Comparison of ENCODE assay signal across 40 cellular contexts in genomic region chr20:49459684-49460083, GRCh38. TPM values are rescaled to one million over a fixed set of nuclear protein-coding genes. Genes with fewer than 3 reads are reported as not detected.
"Had no signal": no experiment of that assay in that cellular context is flagged by ENCODE, and none has a peak within 500 bp of the region (broad histone marks: within the 10 kb centered on the region; RNA-seq: fewer than 3 reads in every experiment).

No MANE protein-coding gene starts in this region.

- H3K27me3 ChIP-seq: adrenal gland, ascending aorta, body of pancreas, breast epithelium, cardiac muscle cell had no signal

- FAIRE-seq: astrocyte, bronchial epithelial cell had no signal

- H3K27ac Mint-ChIP-seq: activated naive CD4-positive, alpha-beta T cell treated with anti-CD3 and anti-CD28 coated beads for 36 hours; activated naive CD4-positive, alpha-beta T cell treated with anti-CD3 and anti-CD28 coated beads, Interleukin-2, amount 10 ng/mL, durations not matched to agents 7 days and 5 days; activated naive CD4-positive, alpha-beta T cell treated with anti-CD3 and anti-CD28 coated beads, Interleukin-2, amount 50 U/mL, for 24 hours; activated naive CD8-positive, alpha-beta T cell; activated naive CD8-positive, alpha-beta T cell treated with anti-CD3 and anti-CD28 coated beads for 36 hours; activated naive CD8-positive, alpha-beta T cell treated with anti-CD3 and anti-CD28 coated beads, Interleukin-2, amount 10 ng/mL, durations not matched to agents 7 days and 5 days; activated naive CD8-positive, alpha-beta T cell treated with anti-CD3 and anti-CD28 coated beads, Interleukin-2, amount 50 U/mL, for 24 hours; activated T-cell treated with anti-CD3 and anti-CD28 coated beads, Interleukin-2, amount 50 U/mL, for 24 hours; activated T-cell treated with anti-CD3 and anti-CD28 coated beads, Interleukin-2, amount 50 U/mL, for 72 hours; activated T-helper 1 cell treated with anti-CD3 and anti-CD28 coated beads, Interleukin-12 subunit alpha, Interleukin-12 subunit beta, Interleukin-2, Interleukin-4 antibody, amounts not matched to agents 30 ng/mL and 10 ng/mL and 1 ng/mL, durations not matched to agents 14 hours and 24 hours and 36 hours; activated T-helper 17 cell treated with anti-CD3 and anti-CD28 coated beads, Interleukin-2, amount 50 U/mL, for 72 hours; activated T-helper 2 cell treated with anti-CD3 and anti-CD28 coated beads, Interferon-gamma antibody, Interleukin-2, Interleukin-4, amounts not matched to agents 10 μg/mL and 5 μg/mL and 100 μg/mL, durations not matched to agents 14 hours and 24 hours and 36 hours; brain had no signal

- H3K36me3 Mint-ChIP-seq: activated naive CD4-positive, alpha-beta T cell treated with anti-CD3 and anti-CD28 coated beads, Interleukin-2, amount 10 ng/mL, durations not matched to agents 7 days and 5 days; activated naive CD4-positive, alpha-beta T cell treated with anti-CD3 and anti-CD28 coated beads, Interleukin-2, amount 50 U/mL, for 24 hours; activated naive CD4-positive, alpha-beta T cell treated with anti-CD3 and anti-CD28 coated beads, Interleukin-2, amount 50 U/mL, for 72 hours; activated naive CD8-positive, alpha-beta T cell; activated naive CD8-positive, alpha-beta T cell treated with anti-CD3 and anti-CD28 coated beads for 36 hours; activated naive CD8-positive, alpha-beta T cell treated with anti-CD3 and anti-CD28 coated beads, Interleukin-2, amount 10 ng/mL, durations not matched to agents 7 days and 5 days; brain had no signal

- H3K27me3 Mint-ChIP-seq: brain had no signal

- H3K9me3 Mint-ChIP-seq: activated naive CD4-positive, alpha-beta T cell treated with anti-CD3 and anti-CD28 coated beads for 36 hours; activated naive CD4-positive, alpha-beta T cell treated with anti-CD3 and anti-CD28 coated beads, Interleukin-2, amount 10 ng/mL, durations not matched to agents 7 days and 5 days; activated naive CD4-positive, alpha-beta T cell treated with anti-CD3 and anti-CD28 coated beads, Interleukin-2, amount 50 U/mL, for 24 hours; activated naive CD4-positive, alpha-beta T cell treated with anti-CD3 and anti-CD28 coated beads, Interleukin-2, amount 50 U/mL, for 72 hours; activated naive CD8-positive, alpha-beta T cell treated with anti-CD3 and anti-CD28 coated beads for 36 hours; activated naive CD8-positive, alpha-beta T cell treated with anti-CD3 and anti-CD28 coated beads, Interleukin-2, amount 10 ng/mL, durations not matched to agents 7 days and 5 days; activated naive CD8-positive, alpha-beta T cell treated with anti-CD3 and anti-CD28 coated beads, Interleukin-2, amount 50 U/mL, for 24 hours; activated T-cell treated with anti-CD3 and anti-CD28 coated beads, Interleukin-2, amount 50 U/mL, for 24 hours; activated T-cell treated with anti-CD3 and anti-CD28 coated beads, Interleukin-2, amount 50 U/mL, for 4 hours; activated T-cell treated with anti-CD3 and anti-CD28 coated beads, Interleukin-2, amount 50 U/mL, for 72 hours; activated T-helper 1 cell treated with anti-CD3 and anti-CD28 coated beads, Interleukin-12 subunit alpha, Interleukin-12 subunit beta, Interleukin-2, Interleukin-4 antibody, amounts not matched to agents 30 ng/mL and 10 ng/mL and 1 ng/mL, durations not matched to agents 14 hours and 24 hours and 36 hours; activated T-helper 17 cell treated with anti-CD3 and anti-CD28 coated beads, Interleukin-2, amount 50 U/mL, for 72 hours; activated T-helper 2 cell treated with anti-CD3 and anti-CD28 coated beads, Interferon-gamma antibody, Interleukin-2, Interleukin-4, amounts not matched to agents 10 μg/mL and 5 μg/mL and 100 μg/mL, durations not matched to agents 14 hours and 24 hours and 36 hours; central memory CD8-positive, alpha-beta T cell had no signal

- H3K9me3 ChIP-seq: adrenal gland, ascending aorta, body of pancreas, breast epithelium had no signal

- H3K36me3 ChIP-seq: adrenal gland, ascending aorta, brain microvascular endothelial cell, breast epithelium, cardiac muscle cell had no signal

- H3K4me3 Mint-ChIP-seq: activated naive CD4-positive, alpha-beta T cell treated with anti-CD3 and anti-CD28 coated beads for 36 hours; activated naive CD4-positive, alpha-beta T cell treated with anti-CD3 and anti-CD28 coated beads, Interleukin-2, amount 10 ng/mL, durations not matched to agents 7 days and 5 days; activated naive CD4-positive, alpha-beta T cell treated with anti-CD3 and anti-CD28 coated beads, Interleukin-2, amount 50 U/mL, for 24 hours; activated naive CD8-positive, alpha-beta T cell; activated naive CD8-positive, alpha-beta T cell treated with anti-CD3 and anti-CD28 coated beads for 36 hours; activated naive CD8-positive, alpha-beta T cell treated with anti-CD3 and anti-CD28 coated beads, Interleukin-2, amount 10 ng/mL, durations not matched to agents 7 days and 5 days; activated naive CD8-positive, alpha-beta T cell treated with anti-CD3 and anti-CD28 coated beads, Interleukin-2, amount 50 U/mL, for 24 hours; activated T-cell treated with anti-CD3 and anti-CD28 coated beads, Interleukin-2, amount 50 U/mL, for 24 hours; activated T-cell treated with anti-CD3 and anti-CD28 coated beads, Interleukin-2, amount 50 U/mL, for 4 hours; activated T-cell treated with anti-CD3 and anti-CD28 coated beads, Interleukin-2, amount 50 U/mL, for 72 hours; activated T-helper 1 cell treated with anti-CD3 and anti-CD28 coated beads, Interleukin-12 subunit alpha, Interleukin-12 subunit beta, Interleukin-2, Interleukin-4 antibody, amounts not matched to agents 30 ng/mL and 10 ng/mL and 1 ng/mL, durations not matched to agents 14 hours and 24 hours and 36 hours; activated T-helper 17 cell treated with anti-CD3 and anti-CD28 coated beads, Interleukin-2, amount 50 U/mL, for 72 hours; brain; central memory CD8-positive, alpha-beta T cell had no signal

- H3K4me1 Mint-ChIP-seq: activated naive CD4-positive, alpha-beta T cell treated with anti-CD3 and anti-CD28 coated beads, Interleukin-2, amount 10 ng/mL, durations not matched to agents 7 days and 5 days; activated naive CD4-positive, alpha-beta T cell treated with anti-CD3 and anti-CD28 coated beads, Interleukin-2, amount 50 U/mL, for 24 hours; activated naive CD8-positive, alpha-beta T cell treated with anti-CD3 and anti-CD28 coated beads for 36 hours; activated naive CD8-positive, alpha-beta T cell treated with anti-CD3 and anti-CD28 coated beads, Interleukin-2, amount 10 ng/mL, durations not matched to agents 7 days and 5 days; activated naive CD8-positive, alpha-beta T cell treated with anti-CD3 and anti-CD28 coated beads, Interleukin-2, amount 50 U/mL, for 24 hours; central memory CD8-positive, alpha-beta T cell had no signal

- H3K4me3 ChIP-seq: adrenal gland, ascending aorta, body of pancreas, breast epithelium, cardiac muscle cell had no signal

- H3K4me1 ChIP-seq: adrenal gland, ascending aorta, breast epithelium had no signal

- H3K27ac ChIP-seq: adrenal gland, ascending aorta, brain microvascular endothelial cell, breast epithelium, cardiac muscle cell had no signal

- ATAC-seq: activated naive CD4-positive, alpha-beta T cell treated with anti-CD3 and anti-CD28 coated beads, Interleukin-2, amount 50 U/mL, for 72 hours; activated naive CD8-positive, alpha-beta T cell treated with anti-CD3 and anti-CD28 coated beads, Interleukin-2, amount 50 U/mL, for 24 hours; activated T-cell treated with anti-CD3 and anti-CD28 coated beads, Interleukin-2, amount 50 U/mL, for 4 hours; activated T-cell treated with anti-CD3 and anti-CD28 coated beads, Interleukin-2, amount 50 U/mL, for 72 hours; activated T-helper 17 cell treated with anti-CD3 and anti-CD28 coated beads, Interleukin-2, amount 50 U/mL, for 72 hours; body of pancreas had no signal

- DNase-seq: activated effector memory CD4-positive, alpha-beta T cell treated with anti-CD3 and anti-CD28 coated beads, Interleukin-2, amount 50 U/mL, for 16 hours; activated effector memory CD4-positive, alpha-beta T cell treated with Interleukin-2 at 50 U/mL for 16 hours; activated gamma-delta T cell; activated gamma-delta T cell treated with Interleukin-2 at 50 U/mL for 16 hours; activated naive CD4-positive, alpha-beta T cell; activated naive CD4-positive, alpha-beta T cell treated with anti-CD3 and anti-CD28 coated beads for 36 hours; activated naive CD4-positive, alpha-beta T cell treated with anti-CD3 and anti-CD28 coated beads, Interleukin-2, amount 10 ng/mL, durations not matched to agents 7 days and 5 days; activated naive CD4-positive, alpha-beta T cell treated with anti-CD3 and anti-CD28 coated beads, Interleukin-2, amount 50 U/mL, for 16 hours; activated naive CD4-positive, alpha-beta T cell treated with Interleukin-2 at 50 U/mL for 16 hours; activated naive CD8-positive, alpha-beta T cell treated with anti-CD3 and anti-CD28 coated beads for 36 hours; activated naive CD8-positive, alpha-beta T cell treated with anti-CD3 and anti-CD28 coated beads, Interleukin-2, amount 10 ng/mL, durations not matched to agents 7 days and 5 days; activated naive CD8-positive, alpha-beta T cell treated with anti-CD3 and anti-CD28 coated beads, Interleukin-2, amount 50 U/mL, for 24 hours; activated T-cell treated with anti-CD3 and anti-CD28 coated beads for 4 hours; activated T-cell treated with anti-CD3 and anti-CD28 coated beads, Interleukin-2, amount 50 U/mL, for 1 hour; activated T-cell treated with anti-CD3 and anti-CD28 coated beads, Interleukin-2, amount 50 U/mL, for 24 hours; activated T-cell treated with anti-CD3 and anti-CD28 coated beads, Interleukin-2, amount 50 U/mL, for 4 hours; activated T-cell treated with anti-CD3 and anti-CD28 coated beads, Interleukin-2, amount 50 U/mL, for 48 hours; activated T-cell treated with anti-CD3 and anti-CD28 coated beads, Interleukin-2, amount 50 U/mL, for 72 hours; adrenal gland; amniotic stem cell; amygdala; anterior cingulate cortex; aorta; body of pancreas; brain microvascular endothelial cell; central memory CD4-positive, alpha-beta T cell; cerebellar nuclear complex had no signal

RNA-seq across cellular contexts. Expression of gene KCNB1, which starts 22.8 kb away (rescaled TPM):
- total RNA-seq: activated naive CD4-positive, alpha-beta T cell treated with anti-CD3 and anti-CD28 coated beads for 36 hours; activated naive CD4-positive, alpha-beta T cell treated with anti-CD3 and anti-CD28 coated beads, Interleukin-2, amount 50 U/mL, for 72 hours; activated naive CD8-positive, alpha-beta T cell treated with anti-CD3 and anti-CD28 coated beads for 36 hours; activated T-cell treated with anti-CD3 and anti-CD28 coated beads, Interleukin-2, amount 50 U/mL, for 72 hours; activated T-helper 17 cell treated with anti-CD3 and anti-CD28 coated beads, Interleukin-2, amount 50 U/mL, for 72 hours; ascending aorta; bronchial epithelial cell had no signal
